26 cellular contexts compared by ENCODE assay signal in the genomic region with DNA sequence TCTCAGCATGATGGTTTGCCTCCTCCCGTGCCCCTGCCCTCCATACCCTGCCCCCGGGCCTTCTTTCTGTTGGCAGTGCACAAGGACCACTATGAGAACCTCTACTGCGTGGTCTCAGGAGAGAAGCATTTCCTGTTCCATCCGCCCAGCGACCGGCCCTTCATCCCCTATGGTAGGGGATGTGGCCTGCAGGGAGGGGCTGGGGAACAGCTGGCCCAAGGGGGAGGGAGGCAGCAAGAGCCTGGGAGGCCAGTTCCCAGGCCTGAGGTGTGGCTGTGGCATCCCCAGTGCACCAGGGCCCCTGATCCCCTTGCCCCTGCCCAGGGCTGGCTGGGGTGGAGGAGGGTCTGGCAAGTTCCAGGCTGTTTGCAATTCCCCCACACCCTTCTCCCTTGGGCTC.
"Had no signal": no experiment of that assay in that cellular context is flagged by ENCODE, and none has a peak within 500 bp of the region (broad histone marks: within the 10 kb centered on the region; RNA-seq: fewer than 3 reads in every experiment).

No MANE protein-coding gene starts in this region.

- H3K27me3 ChIP-seq: ascending aorta, body of pancreas, Peyer's patch had no signal

- DNase-seq: activated CD4-positive, alpha-beta T cell treated with anti-CD3 and anti-CD28 coated beads for 48 hours; activated CD4-positive, alpha-beta T cell treated with anti-CD3 and anti-CD28 coated beads, Interleukin-2, amount 50 U/mL, for 4 hours; activated CD8-positive, alpha-beta memory T cell treated with anti-CD3 and anti-CD28 coated beads, Interleukin-2, amount 50 U/mL, for 48 hours; activated CD8-positive, alpha-beta T cell treated with anti-CD3 and anti-CD28 coated beads, Interleukin-2, amount 10 ng/mL, durations not matched to agents 7 days and 5 days; activated effector memory CD4-positive, alpha-beta T cell treated with Interleukin-2 at 50 U/mL for 16 hours; activated naive CD4-positive, alpha-beta T cell; activated naive CD8-positive, alpha-beta T cell treated with anti-CD3 and anti-CD28 coated beads, Interleukin-2, amount 50 U/mL, for 24 hours; activated T-cell treated with anti-CD3 and anti-CD28 coated beads, Interleukin-2, amount 50 U/mL, for 1 hour; amniotic stem cell; body of pancreas; central memory CD4-positive, alpha-beta T cell; KG1; NCI-H1092 treated with DMSO at 0.1 percent for 48 hours; NCI-H1417 treated with DMSO at 0.1 percent for 48 hours; NCI-H1694; NCI-H2029; NCI-H2107; NCI-H2171 treated with DMSO at 0.1 percent for 48 hours; NCI-H226; NCI-H526; Peyer's patch; SHP77 treated with DMSO at 0.1 percent for 48 hours; T-helper 1 cell had no signal

- H3K27ac ChIP-seq: ascending aorta, body of pancreas, Peyer's patch, SK-N-MC had no signal

- H3K4me3 ChIP-seq: ascending aorta, body of pancreas, Peyer's patch, SK-N-MC had no signal

- ATAC-seq: activated CD4-positive, CD25-positive, alpha-beta regulatory T cell treated with anti-CD3 and anti-CD28 coated beads, Interleukin-2, amount 50 U/mL, for 24 hours; activated CD8-positive, alpha-beta T cell treated with anti-CD3 and anti-CD28 coated beads, Interleukin-2, amount 10 ng/mL, durations not matched to agents 7 days and 5 days; activated naive CD8-positive, alpha-beta T cell treated with anti-CD3 and anti-CD28 coated beads, Interleukin-2, amount 50 U/mL, for 24 hours; body of pancreas had no signal

- H3K9me3 ChIP-seq: ascending aorta, body of pancreas, Peyer's patch had no signal

- H3K4me1 ChIP-seq: ascending aorta had no signal
